ENCODE assay signal across 26 cellular contexts in genomic region chr11:80261776-80262175, GRCh38.
"Had no signal": no experiment of that assay in that cellular context is flagged by ENCODE, and none has a peak within 500 bp of the region (broad histone marks: within the 10 kb centered on the region; RNA-seq: fewer than 3 reads in every experiment).

No MANE protein-coding gene starts in this region.

- H3K4me3 ChIP-seq: left lung, lung, ovary, prostate gland, skin epidermis, stomach, testis, thyroid gland, transverse colon, upper lobe of left lung, vagina had no signal

- H3K27ac Mint-ChIP-seq: memory B cell; naive B cell; natural killer cell; nephron progenitor cell; stimulated activated naive B cell treated with anti-CD40 and anti-IgM and Interleukin-4, amounts not matched to agents 10 μg/mL and 1 μg/mL and 100 μg/mL, for 72 hours had no signal

- H3K36me3 ChIP-seq: left lung, ovary, prostate gland, stomach, thyroid gland, transverse colon, upper lobe of left lung, vagina had no signal

- DNase-seq: left colon; left lung; naive B cell; natural killer cell; nephron progenitor cell; ovary; posterior cingulate gyrus; retina; right cardiac atrium; stimulated activated CD4-positive, alpha-beta T cell treated with anti-CD3 and anti-CD28 coated beads, Interleukin-12 subunit alpha, Interleukin-12 subunit beta, amount 100 ng/mL, for 4 hours; stimulated activated CD4-positive, alpha-beta T cell treated with anti-CD3 and anti-CD28 coated beads, Interleukin-15, amount 100 ng/mL, for 24 hours; stimulated activated CD4-positive, alpha-beta T cell treated with anti-CD3 and anti-CD28 coated beads, Interleukin-2, amount 100 ng/mL, for 24 hours; stimulated activated CD4-positive, alpha-beta T cell treated with anti-CD3 and anti-CD28 coated beads, Interleukin-4, amount 100 ng/mL, for 1 hour; stimulated activated naive B cell treated with anti-CD40 and anti-IgM and Interleukin-4, amounts not matched to agents 10 μg/mL and 1 μg/mL and 100 μg/mL, for 72 hours; stimulated activated naive CD8-positive, alpha-beta T cell treated with anti-CD3 and anti-CD28 coated beads, Interleukin-15, Interleukin-2, amounts not matched to agents 100 U/mL and 50 U/mL, for 24 hours; stomach; testis; thyroid gland; transverse colon; upper lobe of left lung had no signal

- H3K27ac ChIP-seq: left lung, ovary, prostate gland, skin epidermis, stomach, testis, thyroid gland, transverse colon, upper lobe of left lung, vagina had no signal

- H3K9me3 ChIP-seq: left lung, ovary, prostate gland, testis, thyroid gland, transverse colon, vagina had no signal

- H3K9me3 Mint-ChIP-seq: nephron progenitor cell had no signal

- H3K36me3 Mint-ChIP-seq: memory B cell; naive B cell; natural killer cell; stimulated activated naive B cell treated with anti-CD40 and anti-IgM and Interleukin-4, amounts not matched to agents 10 μg/mL and 1 μg/mL and 100 μg/mL, for 72 hours had no signal

- H3K27me3 Mint-ChIP-seq: memory B cell; naive B cell; stimulated activated naive B cell treated with anti-CD40 and anti-IgM and Interleukin-4, amounts not matched to agents 10 μg/mL and 1 μg/mL and 100 μg/mL, for 72 hours had no signal

- H3K4me1 ChIP-seq: left lung, prostate gland, stomach, testis, thyroid gland, transverse colon, upper lobe of left lung, vagina had no signal

- H3K4me3 Mint-ChIP-seq: memory B cell; naive B cell; natural killer cell; nephron progenitor cell; stimulated activated naive B cell treated with anti-CD40 and anti-IgM and Interleukin-4, amounts not matched to agents 10 μg/mL and 1 μg/mL and 100 μg/mL, for 72 hours had no signal

- ATAC-seq: left colon; left lung; natural killer cell; right cardiac atrium; sciatic nerve; stimulated activated naive B cell treated with anti-CD40 and anti-IgM and Interleukin-4, amounts not matched to agents 10 μg/mL and 1 μg/mL and 100 μg/mL, for 72 hours; stimulated activated naive CD8-positive, alpha-beta T cell treated with anti-CD3 and anti-CD28 coated beads, Interleukin-15, Interleukin-2, amounts not matched to agents 100 U/mL and 50 U/mL, for 24 hours had no signal

- H3K4me1 Mint-ChIP-seq: memory B cell; naive B cell; natural killer cell; nephron progenitor cell; stimulated activated naive B cell treated with anti-CD40 and anti-IgM and Interleukin-4, amounts not matched to agents 10 μg/mL and 1 μg/mL and 100 μg/mL, for 72 hours had no signal

- H3K27me3 ChIP-seq: left lung, ovary, stomach, testis, thyroid gland, transverse colon, upper lobe of left lung, vagina had no signal
